ENCODE assay signal across 14 cellular contexts in the genomic region with DNA sequence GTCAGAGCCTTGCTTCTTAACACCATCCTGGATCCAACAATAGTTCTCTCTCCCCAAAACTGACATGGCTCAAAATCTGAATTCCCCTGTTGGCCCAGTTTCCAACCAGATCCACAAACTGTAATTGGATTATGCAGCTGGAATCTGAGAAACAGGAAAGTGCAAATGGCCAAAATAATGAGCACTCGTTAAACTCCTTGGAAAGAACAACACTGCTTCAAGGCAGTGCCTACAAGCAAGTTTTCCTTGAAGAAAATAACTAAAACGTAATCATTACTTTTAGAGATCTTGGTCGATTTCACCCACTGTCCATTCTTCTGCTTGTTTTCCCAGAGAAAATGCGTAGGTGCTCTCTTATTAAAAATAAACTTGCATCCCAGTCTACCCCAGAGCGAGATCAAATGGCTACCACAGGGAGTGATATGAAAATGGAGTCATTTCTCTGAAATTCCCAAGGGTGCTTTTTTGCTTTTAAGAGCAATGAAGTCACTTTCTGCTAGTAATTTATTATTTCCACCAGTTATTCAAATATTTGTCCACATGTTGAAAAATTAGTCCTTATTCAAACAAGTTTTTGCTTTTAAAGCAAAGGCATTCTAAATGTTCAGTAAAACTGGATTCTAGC.
DNase-seq lines count a peak whose midpoint lies in the region; ATAC-seq and TF ChIP-seq lines count a peak whose summit lies in the region.
"Had no signal": no experiment of that assay in that cellular context is flagged by ENCODE, and none has a peak within 500 bp of the region (broad histone marks: within the 10 kb centered on the region; RNA-seq: fewer than 3 reads in every experiment).

No MANE protein-coding gene starts in this region.

- 89% methylated on average over 5 of the region's 5 CpGs for WGBS in smooth muscle cell (ENCODE audit: low lambda C conversion rate)

- H3K79me2 ChIP-seq in smooth muscle cell (ENCODE audit: low read depth): no peaks in the 10 kb centered on the region

- no peaks in the 10 kb centered on the region for H3K9me3 ChIP-seq in left ventricle myocardium inferior (replicated peaks)
- no peaks in the 10 kb centered on the region for H3K9me3 ChIP-seq in smooth muscle cell (replicated peaks; ENCODE audit: low read depth)
- H3K9me3 ChIP-seq: HAP-1 had no signal

- H3K4me3 ChIP-seq in left ventricle myocardium inferior (no peak overlapping the region), fibroblast of villous mesenchyme (ENCODE audit: low read depth, low read length) (no peak overlapping the region), smooth muscle cell (no peak overlapping the region)
- H3K4me3 ChIP-seq: HAP-1 had no signal

- H3K9ac ChIP-seq in smooth muscle cell (ENCODE audit: low read depth): no peak overlapping the region

- no peaks in the 10 kb centered on the region for H3F3A ChIP-seq in smooth muscle cell (ENCODE audit: low read depth)

- intact Hi-C loops in left ventricle myocardium inferior (cut with micrococcal nuclease) (no loop called here), Right ventricle myocardium superior (cut with DNase I) (no loop called here), head of caudate nucleus (cut with DNase I) (no loop called here)

- H3K27me3 ChIP-seq in left ventricle myocardium inferior (ENCODE audit: low read depth): peaks cover 4% of the 10 kb centered on the region
- peaks cover 3% of the 10 kb centered on the region for H3K27me3 ChIP-seq in smooth muscle cell (ENCODE audit: low read depth)

- H2AFZ ChIP-seq in smooth muscle cell (ENCODE audit: low read depth): no peak overlapping the region

- H4K20me1 ChIP-seq in smooth muscle cell (ENCODE audit: low read depth): no peaks in the 10 kb centered on the region

- no peak for DNase-seq in left ventricle myocardium inferior
- DNase-seq in Right ventricle myocardium superior: no peak
- DNase-seq in fibroblast of villous mesenchyme (ENCODE audit: low read depth): peak; percentile 19
- DNase-seq in smooth muscle cell (lab: John Stamatoyannopoulos, UW; ENCODE audit: unreplicated experiment): no peak
- no peak for DNase-seq in head of caudate nucleus
- no peak for DNase-seq in OCI-M1 (lab: John Stamatoyannopoulos, UW)
- DNase-seq: Kasumi-1, NCI-H187 treated with DMSO at 0.1 percent for 48 hours, NCI-H2171 had no signal

- H3K36me3 ChIP-seq in left ventricle myocardium inferior (no peaks in the 10 kb centered on the region), smooth muscle cell (ENCODE audit: low read depth) (no peaks in the 10 kb centered on the region)
- H3K36me3 ChIP-seq: HAP-1 had no signal

- H3K4me2 ChIP-seq in smooth muscle cell: peak overlapping the region; percentile 13

- TF ChIP-seq CTCF in left ventricle myocardium inferior (IDR thresholded peaks at IDR 0.05; ENCODE audit: borderline replicate concordance) (no peak), fibroblast of villous mesenchyme (IDR thresholded peaks at IDR 0.05; ENCODE audit: insufficient read depth, low read depth, low read length) (no peak), smooth muscle cell (IDR thresholded peaks at IDR 0.05; ENCODE audit: borderline replicate concordance, insufficient read depth, poor library complexity, severe bottlenecking) (no peak)

- H3K4me1 ChIP-seq in left ventricle myocardium inferior (peaks cover 6% of the 10 kb centered on the region), smooth muscle cell (ENCODE audit: low read depth) (peaks cover 3% of the 10 kb centered on the region)
- H3K4me1 ChIP-seq: HAP-1 had no signal

- ATAC-seq in Right ventricle myocardium superior (ENCODE audit: poor library complexity): no peak
- ATAC-seq in GM19324 (IDR thresholded peaks at IDR 0.05; ENCODE audit: low FRiP score, unreplicated experiment): no peak
- no peak for ATAC-seq in HG03097 (IDR thresholded peaks at IDR 0.05; ENCODE audit: low FRiP score, unreplicated experiment)
- ATAC-seq: Panc1 had no signal

- H3K27ac ChIP-seq in left ventricle myocardium inferior (replicated peaks) (peak overlapping the region; percentile 20), smooth muscle cell (ENCODE audit: low read depth) (no peak overlapping the region)
- H3K27ac ChIP-seq: C4-2B had no signal
